In the genomic region with DNA sequence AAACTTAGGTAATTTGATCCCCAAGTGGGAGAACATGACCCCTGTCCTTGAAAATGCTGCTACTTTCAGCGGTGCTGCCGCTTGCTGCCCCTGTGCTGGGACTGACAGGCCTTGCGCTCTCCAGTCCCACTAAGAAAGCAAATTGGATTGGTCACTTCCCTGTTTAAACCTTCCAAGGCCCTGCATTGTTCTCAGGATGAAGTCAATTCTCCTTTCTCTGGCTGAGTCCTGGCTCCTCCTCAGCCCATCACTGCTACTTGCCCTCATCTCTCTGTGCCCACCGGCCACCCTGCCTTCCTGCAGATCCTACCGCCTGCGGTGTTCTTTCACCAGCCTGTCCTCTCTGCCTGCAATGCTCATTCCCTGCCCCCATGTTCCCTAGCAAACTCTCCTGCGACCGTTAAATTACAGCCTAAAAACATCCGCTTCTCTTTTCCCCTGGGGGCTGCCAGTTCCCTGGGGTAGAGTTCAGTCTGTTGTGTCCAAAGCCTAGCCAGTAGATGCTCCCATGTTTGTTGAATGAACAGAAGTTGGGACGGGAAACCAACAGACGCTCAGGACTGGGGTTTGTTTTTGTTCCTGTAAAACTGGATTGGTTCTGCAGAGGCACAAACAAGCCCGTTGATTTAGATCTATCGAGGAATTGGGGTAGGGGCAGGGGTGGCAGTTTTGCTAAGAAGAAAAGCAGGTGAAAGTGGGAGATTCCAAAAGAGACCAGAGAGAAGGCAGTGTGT, we compare ENCODE assay signal across 1 cellular context.
TF ChIP-seq lines count a peak whose summit lies in the region.

No MANE protein-coding gene starts in this region.

TF ChIP-seq in HepG2, 621 proteins besides CTCF, POLR2A, EP300 and RAD21 (continued from another document and continues in another):
- TF ChIP-seq, protein P1, sequence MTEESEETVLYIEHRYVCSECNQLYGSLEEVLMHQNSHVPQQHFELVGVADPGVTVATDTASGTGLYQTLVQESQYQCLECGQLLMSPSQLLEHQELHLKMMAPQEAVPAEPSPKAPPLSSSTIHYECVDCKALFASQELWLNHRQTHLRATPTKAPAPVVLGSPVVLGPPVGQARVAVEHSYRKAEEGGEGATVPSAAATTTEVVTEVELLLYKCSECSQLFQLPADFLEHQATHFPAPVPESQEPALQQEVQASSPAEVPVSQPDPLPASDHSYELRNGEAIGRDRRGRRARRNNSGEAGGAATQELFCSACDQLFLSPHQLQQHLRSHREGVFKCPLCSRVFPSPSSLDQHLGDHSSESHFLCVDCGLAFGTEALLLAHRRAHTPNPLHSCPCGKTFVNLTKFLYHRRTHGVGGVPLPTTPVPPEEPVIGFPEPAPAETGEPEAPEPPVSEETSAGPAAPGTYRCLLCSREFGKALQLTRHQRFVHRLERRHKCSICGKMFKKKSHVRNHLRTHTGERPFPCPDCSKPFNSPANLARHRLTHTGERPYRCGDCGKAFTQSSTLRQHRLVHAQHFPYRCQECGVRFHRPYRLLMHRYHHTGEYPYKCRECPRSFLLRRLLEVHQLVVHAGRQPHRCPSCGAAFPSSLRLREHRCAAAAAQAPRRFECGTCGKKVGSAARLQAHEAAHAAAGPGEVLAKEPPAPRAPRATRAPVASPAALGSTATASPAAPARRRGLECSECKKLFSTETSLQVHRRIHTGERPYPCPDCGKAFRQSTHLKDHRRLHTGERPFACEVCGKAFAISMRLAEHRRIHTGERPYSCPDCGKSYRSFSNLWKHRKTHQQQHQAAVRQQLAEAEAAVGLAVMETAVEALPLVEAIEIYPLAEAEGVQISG (CRISPR knock-in tag; IDR thresholded peaks at IDR 0.05): 0 out of 2 replicates have a peak, but pooled peaks have one; percentile 13
- no peak for TF ChIP-seq ZSCAN22 (CRISPR knock-in tag; IDR thresholded peaks at IDR 0.05)
- TF ChIP-seq PHF20 (CRISPR knock-in tag; IDR thresholded peaks at IDR 0.05): no peak
- no peak for TF ChIP-seq ZNF143 (CRISPR knock-in tag; IDR thresholded peaks at IDR 0.05)
- TF ChIP-seq THAP11 (CRISPR knock-in tag; IDR thresholded peaks at IDR 0.05): no peak
- no peak for TF ChIP-seq TCF7 (IDR thresholded peaks at IDR 0.05; ENCODE audit: low read depth)
- TF ChIP-seq SIX4 (CRISPR knock-in tag; IDR thresholded peaks at IDR 0.05): peak; percentile 87
- 0 out of 2 replicates have a peak, but pooled peaks have one; percentile 13 for TF ChIP-seq ZBTB38 (CRISPR knock-in tag; IDR thresholded peaks at IDR 0.05)
- TF ChIP-seq ERF (CRISPR knock-in tag; IDR thresholded peaks at IDR 0.05): no peak
- 0 out of 2 replicates have a peak, but pooled peaks have one; percentile 18 for TF ChIP-seq ZNF788 (CRISPR knock-in tag; IDR thresholded peaks at IDR 0.05; ENCODE audit: borderline replicate concordance)
- TF ChIP-seq, protein P2, sequence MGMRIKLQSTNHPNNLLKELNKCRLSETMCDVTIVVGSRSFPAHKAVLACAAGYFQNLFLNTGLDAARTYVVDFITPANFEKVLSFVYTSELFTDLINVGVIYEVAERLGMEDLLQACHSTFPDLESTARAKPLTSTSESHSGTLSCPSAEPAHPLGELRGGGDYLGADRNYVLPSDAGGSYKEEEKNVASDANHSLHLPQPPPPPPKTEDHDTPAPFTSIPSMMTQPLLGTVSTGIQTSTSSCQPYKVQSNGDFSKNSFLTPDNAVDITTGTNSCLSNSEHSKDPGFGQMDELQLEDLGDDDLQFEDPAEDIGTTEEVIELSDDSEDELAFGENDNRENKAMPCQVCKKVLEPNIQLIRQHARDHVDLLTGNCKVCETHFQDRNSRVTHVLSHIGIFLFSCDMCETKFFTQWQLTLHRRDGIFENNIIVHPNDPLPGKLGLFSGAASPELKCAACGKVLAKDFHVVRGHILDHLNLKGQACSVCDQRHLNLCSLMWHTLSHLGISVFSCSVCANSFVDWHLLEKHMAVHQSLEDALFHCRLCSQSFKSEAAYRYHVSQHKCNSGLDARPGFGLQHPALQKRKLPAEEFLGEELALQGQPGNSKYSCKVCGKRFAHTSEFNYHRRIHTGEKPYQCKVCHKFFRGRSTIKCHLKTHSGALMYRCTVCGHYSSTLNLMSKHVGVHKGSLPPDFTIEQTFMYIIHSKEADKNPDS (CRISPR knock-in tag; IDR thresholded peaks at IDR 0.05): no peak
- no peak for TF ChIP-seq ZNF569 (CRISPR knock-in tag; IDR thresholded peaks at IDR 0.05; ENCODE audit: borderline replicate concordance)
- TF ChIP-seq FOXO1 (CRISPR knock-in tag; IDR thresholded peaks at IDR 0.05): no peak
- TF ChIP-seq ZSCAN25 (CRISPR knock-in tag; IDR thresholded peaks at IDR 0.05): no peak
- no peak for TF ChIP-seq RARA (CRISPR knock-in tag; IDR thresholded peaks at IDR 0.05)
- TF ChIP-seq ZMYM4 (CRISPR knock-in tag; IDR thresholded peaks at IDR 0.05): peak; percentile 51; the same call in 1 of the 2 replicates
- TF ChIP-seq SAP130 (CRISPR knock-in tag; IDR thresholded peaks at IDR 0.05; ENCODE audit: low read depth): no peak
- TF ChIP-seq RFXANK (CRISPR knock-in tag; IDR thresholded peaks at IDR 0.05): no peak
- no peak for TF ChIP-seq ZFP37 (CRISPR knock-in tag; IDR thresholded peaks at IDR 0.05; ENCODE audit: borderline replicate concordance)
- TF ChIP-seq ZNF775 (CRISPR knock-in tag; IDR thresholded peaks at IDR 0.05; ENCODE audit: borderline replicate concordance): no peak
- TF ChIP-seq, protein P3, sequence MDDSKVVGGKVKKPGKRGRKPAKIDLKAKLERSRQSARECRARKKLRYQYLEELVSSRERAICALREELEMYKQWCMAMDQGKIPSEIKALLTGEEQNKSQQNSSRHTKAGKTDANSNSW (CRISPR knock-in tag; IDR thresholded peaks at IDR 0.05; ENCODE audit: borderline replicate concordance): no peak
- TF ChIP-seq TEAD2 (CRISPR knock-in tag; IDR thresholded peaks at IDR 0.05): no peak
- TF ChIP-seq GTF3A (CRISPR knock-in tag; conservative IDR thresholded peaks at IDR 0.05): no peak
- TF ChIP-seq KLF6 (CRISPR knock-in tag; IDR thresholded peaks at IDR 0.05): no peak
- TF ChIP-seq ZFP62 (CRISPR knock-in tag; IDR thresholded peaks at IDR 0.05): no peak
- TF ChIP-seq ZNF549 (CRISPR knock-in tag; IDR thresholded peaks at IDR 0.05): no peak
- TF ChIP-seq, protein P4, sequence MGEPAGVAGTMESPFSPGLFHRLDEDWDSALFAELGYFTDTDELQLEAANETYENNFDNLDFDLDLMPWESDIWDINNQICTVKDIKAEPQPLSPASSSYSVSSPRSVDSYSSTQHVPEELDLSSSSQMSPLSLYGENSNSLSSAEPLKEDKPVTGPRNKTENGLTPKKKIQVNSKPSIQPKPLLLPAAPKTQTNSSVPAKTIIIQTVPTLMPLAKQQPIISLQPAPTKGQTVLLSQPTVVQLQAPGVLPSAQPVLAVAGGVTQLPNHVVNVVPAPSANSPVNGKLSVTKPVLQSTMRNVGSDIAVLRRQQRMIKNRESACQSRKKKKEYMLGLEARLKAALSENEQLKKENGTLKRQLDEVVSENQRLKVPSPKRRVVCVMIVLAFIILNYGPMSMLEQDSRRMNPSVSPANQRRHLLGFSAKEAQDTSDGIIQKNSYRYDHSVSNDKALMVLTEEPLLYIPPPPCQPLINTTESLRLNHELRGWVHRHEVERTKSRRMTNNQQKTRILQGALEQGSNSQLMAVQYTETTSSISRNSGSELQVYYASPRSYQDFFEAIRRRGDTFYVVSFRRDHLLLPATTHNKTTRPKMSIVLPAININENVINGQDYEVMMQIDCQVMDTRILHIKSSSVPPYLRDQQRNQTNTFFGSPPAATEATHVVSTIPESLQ (CRISPR knock-in tag; conservative IDR thresholded peaks at IDR 0.05): no peak
- TF ChIP-seq, protein P5, sequence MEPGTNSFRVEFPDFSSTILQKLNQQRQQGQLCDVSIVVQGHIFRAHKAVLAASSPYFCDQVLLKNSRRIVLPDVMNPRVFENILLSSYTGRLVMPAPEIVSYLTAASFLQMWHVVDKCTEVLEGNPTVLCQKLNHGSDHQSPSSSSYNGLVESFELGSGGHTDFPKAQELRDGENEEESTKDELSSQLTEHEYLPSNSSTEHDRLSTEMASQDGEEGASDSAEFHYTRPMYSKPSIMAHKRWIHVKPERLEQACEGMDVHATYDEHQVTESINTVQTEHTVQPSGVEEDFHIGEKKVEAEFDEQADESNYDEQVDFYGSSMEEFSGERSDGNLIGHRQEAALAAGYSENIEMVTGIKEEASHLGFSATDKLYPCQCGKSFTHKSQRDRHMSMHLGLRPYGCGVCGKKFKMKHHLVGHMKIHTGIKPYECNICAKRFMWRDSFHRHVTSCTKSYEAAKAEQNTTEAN (CRISPR knock-in tag; conservative IDR thresholded peaks at IDR 0.05): no peak
- TF ChIP-seq, protein P6, sequence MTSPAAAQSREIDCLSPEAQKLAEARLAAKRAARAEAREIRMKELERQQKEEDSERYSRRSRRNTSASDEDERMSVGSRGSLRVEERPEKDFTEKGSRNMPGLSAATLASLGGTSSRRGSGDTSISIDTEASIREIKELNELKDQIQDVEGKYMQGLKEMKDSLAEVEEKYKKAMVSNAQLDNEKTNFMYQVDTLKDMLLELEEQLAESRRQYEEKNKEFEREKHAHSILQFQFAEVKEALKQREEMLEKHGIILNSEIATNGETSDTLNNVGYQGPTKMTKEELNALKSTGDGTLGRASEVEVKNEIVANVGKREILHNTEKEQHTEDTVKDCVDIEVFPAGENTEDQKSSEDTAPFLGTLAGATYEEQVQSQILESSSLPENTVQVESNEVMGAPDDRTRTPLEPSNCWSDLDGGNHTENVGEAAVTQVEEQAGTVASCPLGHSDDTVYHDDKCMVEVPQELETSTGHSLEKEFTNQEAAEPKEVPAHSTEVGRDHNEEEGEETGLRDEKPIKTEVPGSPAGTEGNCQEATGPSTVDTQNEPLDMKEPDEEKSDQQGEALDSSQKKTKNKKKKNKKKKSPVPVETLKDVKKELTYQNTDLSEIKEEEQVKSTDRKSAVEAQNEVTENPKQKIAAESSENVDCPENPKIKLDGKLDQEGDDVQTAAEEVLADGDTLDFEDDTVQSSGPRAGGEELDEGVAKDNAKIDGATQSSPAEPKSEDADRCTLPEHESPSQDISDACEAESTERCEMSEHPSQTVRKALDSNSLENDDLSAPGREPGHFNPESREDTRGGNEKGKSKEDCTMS (CRISPR knock-in tag; conservative IDR thresholded peaks at IDR 0.05): no peak
- no peak for TF ChIP-seq TSC22D2 (CRISPR knock-in tag; IDR thresholded peaks at IDR 0.05; ENCODE audit: borderline replicate concordance)
- TF ChIP-seq, protein P7, sequence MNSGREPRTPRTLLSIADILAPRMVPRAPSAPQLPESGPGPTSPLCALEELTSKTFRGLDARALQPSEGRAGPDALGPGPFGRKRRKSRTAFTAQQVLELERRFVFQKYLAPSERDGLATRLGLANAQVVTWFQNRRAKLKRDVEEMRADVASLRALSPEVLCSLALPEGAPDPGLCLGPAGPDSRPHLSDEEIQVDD (CRISPR knock-in tag; IDR thresholded peaks at IDR 0.05; ENCODE audit: borderline replicate concordance): no peak
- TF ChIP-seq ASH2L (IDR thresholded peaks at IDR 0.05; ENCODE audit: insufficient read length, low read depth, low read length): peak; percentile 15
- TF ChIP-seq, protein P8, sequence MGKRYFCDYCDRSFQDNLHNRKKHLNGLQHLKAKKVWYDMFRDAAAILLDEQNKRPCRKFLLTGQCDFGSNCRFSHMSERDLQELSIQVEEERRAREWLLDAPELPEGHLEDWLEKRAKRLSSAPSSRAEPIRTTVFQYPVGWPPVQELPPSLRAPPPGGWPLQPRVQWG (CRISPR knock-in tag; IDR thresholded peaks at IDR 0.05; ENCODE audit: borderline replicate concordance, low read depth): no peak
- TF ChIP-seq, protein P9, sequence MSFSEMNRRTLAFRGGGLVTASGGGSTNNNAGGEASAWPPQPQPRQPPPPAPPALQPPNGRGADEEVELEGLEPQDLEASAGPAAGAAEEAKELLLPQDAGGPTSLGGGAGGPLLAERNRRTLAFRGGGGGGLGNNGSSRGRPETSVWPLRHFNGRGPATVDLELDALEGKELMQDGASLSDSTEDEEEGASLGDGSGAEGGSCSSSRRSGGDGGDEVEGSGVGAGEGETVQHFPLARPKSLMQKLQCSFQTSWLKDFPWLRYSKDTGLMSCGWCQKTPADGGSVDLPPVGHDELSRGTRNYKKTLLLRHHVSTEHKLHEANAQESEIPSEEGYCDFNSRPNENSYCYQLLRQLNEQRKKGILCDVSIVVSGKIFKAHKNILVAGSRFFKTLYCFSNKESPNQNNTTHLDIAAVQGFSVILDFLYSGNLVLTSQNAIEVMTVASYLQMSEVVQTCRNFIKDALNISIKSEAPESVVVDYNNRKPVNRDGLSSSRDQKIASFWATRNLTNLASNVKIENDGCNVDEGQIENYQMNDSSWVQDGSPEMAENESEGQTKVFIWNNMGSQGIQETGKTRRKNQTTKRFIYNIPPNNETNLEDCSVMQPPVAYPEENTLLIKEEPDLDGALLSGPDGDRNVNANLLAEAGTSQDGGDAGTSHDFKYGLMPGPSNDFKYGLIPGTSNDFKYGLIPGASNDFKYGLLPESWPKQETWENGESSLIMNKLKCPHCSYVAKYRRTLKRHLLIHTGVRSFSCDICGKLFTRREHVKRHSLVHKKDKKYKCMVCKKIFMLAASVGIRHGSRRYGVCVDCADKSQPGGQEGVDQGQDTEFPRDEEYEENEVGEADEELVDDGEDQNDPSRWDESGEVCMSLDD (CRISPR knock-in tag; IDR thresholded peaks at IDR 0.05; ENCODE audit: borderline replicate concordance): no peak
- TF ChIP-seq ZNF225 (CRISPR knock-in tag; IDR thresholded peaks at IDR 0.05): no peak
- no peak for TF ChIP-seq KLF15 (CRISPR knock-in tag; IDR thresholded peaks at IDR 0.05; ENCODE audit: borderline replicate concordance)
- TF ChIP-seq SKI (IDR thresholded peaks at IDR 0.05; ENCODE audit: partially characterized antibody): no peak
- no peak for TF ChIP-seq NFE2L2 (IDR thresholded peaks at IDR 0.05; ENCODE audit: low read length)
- no peak for TF ChIP-seq ZNF24 (IDR thresholded peaks at IDR 0.05)
- TF ChIP-seq, protein P10, sequence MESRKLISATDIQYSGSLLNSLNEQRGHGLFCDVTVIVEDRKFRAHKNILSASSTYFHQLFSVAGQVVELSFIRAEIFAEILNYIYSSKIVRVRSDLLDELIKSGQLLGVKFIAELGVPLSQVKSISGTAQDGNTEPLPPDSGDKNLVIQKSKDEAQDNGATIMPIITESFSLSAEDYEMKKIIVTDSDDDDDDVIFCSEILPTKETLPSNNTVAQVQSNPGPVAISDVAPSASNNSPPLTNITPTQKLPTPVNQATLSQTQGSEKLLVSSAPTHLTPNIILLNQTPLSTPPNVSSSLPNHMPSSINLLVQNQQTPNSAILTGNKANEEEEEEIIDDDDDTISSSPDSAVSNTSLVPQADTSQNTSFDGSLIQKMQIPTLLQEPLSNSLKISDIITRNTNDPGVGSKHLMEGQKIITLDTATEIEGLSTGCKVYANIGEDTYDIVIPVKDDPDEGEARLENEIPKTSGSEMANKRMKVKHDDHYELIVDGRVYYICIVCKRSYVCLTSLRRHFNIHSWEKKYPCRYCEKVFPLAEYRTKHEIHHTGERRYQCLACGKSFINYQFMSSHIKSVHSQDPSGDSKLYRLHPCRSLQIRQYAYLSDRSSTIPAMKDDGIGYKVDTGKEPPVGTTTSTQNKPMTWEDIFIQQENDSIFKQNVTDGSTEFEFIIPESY (CRISPR knock-in tag; IDR thresholded peaks at IDR 0.05): peak; percentile 95
- TF ChIP-seq LCORL (IDR thresholded peaks at IDR 0.05): no peak
- TF ChIP-seq LCORL (CRISPR knock-in tag; IDR thresholded peaks at IDR 0.05): no peak
- no peak for TF ChIP-seq ZNF17 (CRISPR knock-in tag; IDR thresholded peaks at IDR 0.05)
- no peak for TF ChIP-seq RBFOX2 (IDR thresholded peaks at IDR 0.05; ENCODE audit: low read depth, low read length)
- TF ChIP-seq, protein P11, sequence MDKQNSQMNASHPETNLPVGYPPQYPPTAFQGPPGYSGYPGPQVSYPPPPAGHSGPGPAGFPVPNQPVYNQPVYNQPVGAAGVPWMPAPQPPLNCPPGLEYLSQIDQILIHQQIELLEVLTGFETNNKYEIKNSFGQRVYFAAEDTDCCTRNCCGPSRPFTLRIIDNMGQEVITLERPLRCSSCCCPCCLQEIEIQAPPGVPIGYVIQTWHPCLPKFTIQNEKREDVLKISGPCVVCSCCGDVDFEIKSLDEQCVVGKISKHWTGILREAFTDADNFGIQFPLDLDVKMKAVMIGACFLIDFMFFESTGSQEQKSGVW (CRISPR knock-in tag; IDR thresholded peaks at IDR 0.05; ENCODE audit: borderline replicate concordance): no peak
